In the genomic region with DNA sequence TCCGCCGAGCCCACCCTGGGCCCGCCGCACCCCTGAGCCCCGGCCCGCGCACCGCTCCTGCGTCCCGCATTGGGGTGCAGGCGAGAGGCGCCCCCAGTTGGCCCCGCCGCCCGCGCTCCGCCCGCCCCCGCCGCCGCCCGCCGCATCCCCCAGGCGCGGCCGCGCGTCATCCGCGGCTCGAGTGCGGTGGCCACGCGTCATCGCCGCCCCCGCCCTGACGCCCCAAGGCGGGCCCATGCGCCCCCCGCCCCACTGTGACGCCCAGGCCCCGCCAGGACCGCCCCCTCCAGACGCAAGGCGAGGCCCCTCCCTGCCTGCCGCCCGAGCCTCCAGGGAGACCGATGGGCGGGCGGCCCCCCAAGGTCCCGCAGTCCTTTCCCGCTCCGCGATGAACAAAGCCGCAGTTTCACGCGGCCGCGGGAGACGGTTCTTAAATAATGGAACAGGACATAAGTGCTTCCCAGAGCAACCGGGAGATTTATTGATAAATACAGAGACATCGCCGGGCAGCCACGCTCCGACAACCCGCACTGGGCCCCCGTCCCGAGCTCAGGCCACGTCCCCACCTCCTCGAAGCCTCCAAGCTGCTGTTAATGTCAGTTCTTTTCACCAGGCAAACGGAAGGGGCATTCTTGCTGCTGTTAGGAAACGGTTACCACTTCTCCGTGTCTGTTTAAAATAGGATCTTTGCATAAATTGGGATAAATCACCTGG, we compare ENCODE assay signal across 8 cellular contexts. TPM values are rescaled to one million over a fixed set of nuclear protein-coding genes. Genes with fewer than 3 reads are reported as not detected.
DNase-seq lines count a peak whose midpoint lies in the region; ATAC-seq and TF ChIP-seq lines count a peak whose summit lies in the region.

TSS of gene ANKRD60 (minus strand) at position 170 of the 714 bp plus-strand sequence. CDS start at position 170, 0 bp downstream.

- TF ChIP-seq CTCF in breast epithelium (IDR thresholded peaks at IDR 0.05) (no peak), MCF 10A (IDR thresholded peaks at IDR 0.05; ENCODE audit: unreplicated experiment) (no peak), cardiac muscle cell (IDR thresholded peaks at IDR 0.05; ENCODE audit: low read depth, low read length) (no peak)

- no peak for DNase-seq in breast epithelium (ENCODE audit: low spot score in 2 of 2)
- DNase-seq in MCF 10A (ENCODE audit: unreplicated experiment) = no peak
- DNase-seq in activated T-helper 1 cell treated with anti-CD3 and anti-CD28 coated beads, Interleukin-12 subunit alpha, Interleukin-12 subunit beta, Interleukin-2, Interleukin-4 antibody, amounts not matched to agents 30 ng/mL and 10 ng/mL and 1 ng/mL, durations not matched to agents 14 hours and 24 hours and 36 hours (ENCODE audit: low spot score) = no peak
- peak; percentile 61 to 71 for DNase-seq in cardiac muscle cell (ENCODE audit: low read depth in 1 of 2, low spot score in 1 of 2)
- DNase-seq in stimulated activated CD4-positive, alpha-beta T cell treated with anti-CD3 and anti-CD28 coated beads, Interleukin-4, amount 100 ng/mL, for 1 hour = peak; percentile 45
- DNase-seq in HuH-7.5 (ENCODE audit: low spot score) = no peak
- no peak for DNase-seq in NCI-H187 (lab: John Stamatoyannopoulos, UW)

- H3K4me3 ChIP-seq in breast epithelium (peak within 1 kb of the TSS in 2 of 3 donors; percentile 12 to 47), cardiac muscle cell (peak within 1 kb of the TSS; percentile 32)

- no peak for TF ChIP-seq POLR2A in breast epithelium (IDR thresholded peaks at IDR 0.05)

- intact Hi-C loops in breast epithelium (cut with DNase I; ENCODE audit: low total_unique reads) (no loop called here), MCF 10A (cut with micrococcal nuclease) (no loop called here)
- intact Hi-C loops in activated T-helper 1 cell treated with anti-CD3 and anti-CD28 coated beads, Interleukin-12 subunit alpha, Interleukin-12 subunit beta, Interleukin-2, Interleukin-4 antibody, amounts not matched to agents 30 ng/mL and 10 ng/mL and 1 ng/mL, durations not matched to agents 14 hours and 24 hours and 36 hours (cut with micrococcal nuclease) = no loop called here

- CTCF ChIA-PET in MCF 10A (lab: Yijun Ruan, JAX) = interaction anchor here (0.7 to 2.0 kb wide), 2 partner anchors 18 to 219 kb away, joined by 3 to 8 read pairs; no protein-coding TSS in a partner anchor

- no peaks in the 10 kb centered on the region for H3K4me1 Mint-ChIP-seq in MCF 10A (ENCODE audit: insufficient read depth, unreplicated experiment)
- peaks cover 15% of the 10 kb centered on the region for H3K4me1 Mint-ChIP-seq in activated T-helper 1 cell treated with anti-CD3 and anti-CD28 coated beads, Interleukin-12 subunit alpha, Interleukin-12 subunit beta, Interleukin-2, Interleukin-4 antibody, amounts not matched to agents 30 ng/mL and 10 ng/mL and 1 ng/mL, durations not matched to agents 14 hours and 24 hours and 36 hours (ENCODE audit: low read depth)

- no TSS peak for BruUV-seq in MCF 10A (replicated peaks; lab: Mats Ljungman, UMichigan)

- H3K9me3 ChIP-seq in breast epithelium = no peaks in the 10 kb centered on the region
- H3K9me3 ChIP-seq in cardiac muscle cell (ENCODE audit: low read depth) = no peaks in the 10 kb centered on the region

- H3K27ac ChIP-seq in breast epithelium = no peak within 1 kb of the TSS
- no peak within 1 kb of the TSS for H3K27ac ChIP-seq in cardiac muscle cell

- peaks cover 17% of the 10 kb centered on the region for H3K27me3 Mint-ChIP-seq in MCF 10A (ENCODE audit: insufficient read depth, unreplicated experiment)
- H3K27me3 Mint-ChIP-seq in activated T-helper 1 cell treated with anti-CD3 and anti-CD28 coated beads, Interleukin-12 subunit alpha, Interleukin-12 subunit beta, Interleukin-2, Interleukin-4 antibody, amounts not matched to agents 30 ng/mL and 10 ng/mL and 1 ng/mL, durations not matched to agents 14 hours and 24 hours and 36 hours (ENCODE audit: insufficient read depth) = peaks cover 43% of the 10 kb centered on the region

- H3K36me3 Mint-ChIP-seq in MCF 10A (ENCODE audit: insufficient read depth, unreplicated experiment) = peaks cover under 1% of the 10 kb centered on the region
- H3K36me3 Mint-ChIP-seq in activated T-helper 1 cell treated with anti-CD3 and anti-CD28 coated beads, Interleukin-12 subunit alpha, Interleukin-12 subunit beta, Interleukin-2, Interleukin-4 antibody, amounts not matched to agents 30 ng/mL and 10 ng/mL and 1 ng/mL, durations not matched to agents 14 hours and 24 hours and 36 hours (ENCODE audit: low read depth) = peaks cover 24% of the 10 kb centered on the region

- H3K4me1 ChIP-seq in breast epithelium (no peaks in the 10 kb centered on the region), cardiac muscle cell (ENCODE audit: low read depth) (peaks cover 10% of the 10 kb centered on the region)

- no peak within 1 kb of the TSS for H3K27ac Mint-ChIP-seq in MCF 10A (ENCODE audit: low read depth, unreplicated experiment)
- H3K27ac Mint-ChIP-seq in activated T-helper 1 cell treated with anti-CD3 and anti-CD28 coated beads, Interleukin-12 subunit alpha, Interleukin-12 subunit beta, Interleukin-2, Interleukin-4 antibody, amounts not matched to agents 30 ng/mL and 10 ng/mL and 1 ng/mL, durations not matched to agents 14 hours and 24 hours and 36 hours = peak within 1 kb of the TSS; percentile 26

- POLR2A ChIA-PET in MCF 10A (lab: Yijun Ruan, JAX) = no interaction called here

- ATAC-seq in GM18909 (IDR thresholded peaks at IDR 0.05; ENCODE audit: poor library complexity, unreplicated experiment) = no peak

- no peak within 1 kb of the TSS for H3K4me3 Mint-ChIP-seq in MCF 10A (ENCODE audit: unreplicated experiment)
- peak within 1 kb of the TSS; percentile 63 for H3K4me3 Mint-ChIP-seq in activated T-helper 1 cell treated with anti-CD3 and anti-CD28 coated beads, Interleukin-12 subunit alpha, Interleukin-12 subunit beta, Interleukin-2, Interleukin-4 antibody, amounts not matched to agents 30 ng/mL and 10 ng/mL and 1 ng/mL, durations not matched to agents 14 hours and 24 hours and 36 hours

- H3K36me3 ChIP-seq in breast epithelium (no peaks in the 10 kb centered on the region), cardiac muscle cell (no peaks in the 10 kb centered on the region)

- no peaks in the 10 kb centered on the region for H3K9me3 Mint-ChIP-seq in MCF 10A (ENCODE audit: unreplicated experiment)
- H3K9me3 Mint-ChIP-seq in activated T-helper 1 cell treated with anti-CD3 and anti-CD28 coated beads, Interleukin-12 subunit alpha, Interleukin-12 subunit beta, Interleukin-2, Interleukin-4 antibody, amounts not matched to agents 30 ng/mL and 10 ng/mL and 1 ng/mL, durations not matched to agents 14 hours and 24 hours and 36 hours = no peaks in the 10 kb centered on the region

- peaks cover 2 to 45% of the 10 kb centered on the region in 2 donors for H3K27me3 ChIP-seq in breast epithelium
- H3K27me3 ChIP-seq in cardiac muscle cell = peaks cover 55% of the 10 kb centered on the region

RNA-seq across cellular contexts. Expression of gene ANKRD60, which starts in this region (rescaled TPM):
- total RNA-seq in breast epithelium = not detected
- total RNA-seq in MCF 10A (2022) = not detected in 2 replicates
- not detected in 2 replicates for total RNA-seq in activated T-helper 1 cell treated with anti-CD3 and anti-CD28 coated beads, Interleukin-12 subunit alpha, Interleukin-12 subunit beta, Interleukin-2, Interleukin-4 antibody, amounts not matched to agents 30 ng/mL and 10 ng/mL and 1 ng/mL, durations not matched to agents 14 hours and 24 hours and 36 hours
- not detected in 2 replicates for total RNA-seq in cardiac muscle cell
- polyA plus RNA-seq in cardiac muscle cell = not detected in 2 replicates

Comparison
In these comparisons a context has a peak if more than half of its experiments do, and no peak if none do; other contexts are left out.
1. Peak in DNase-seq and H3K4me3 ChIP-seq in cardiac muscle cell; RNA of the gene not detected or under 1 TPM.